In genomic region chr4:173524218-173525117, GRCh38 we compare ENCODE assay signal across 13 cellular contexts. TPM values are rescaled to one million over a fixed set of nuclear protein-coding genes. Genes with fewer than 3 reads are reported as not detected.
DNase-seq lines count a peak whose midpoint lies in the region; ATAC-seq and TF ChIP-seq lines count a peak whose summit lies in the region.
"Had no signal": no experiment of that assay in that cellular context is flagged by ENCODE, and none has a peak within 500 bp of the region (broad histone marks: within the 10 kb centered on the region; RNA-seq: fewer than 3 reads in every experiment).

No MANE protein-coding gene starts in this region.

- no peak for TF ChIP-seq EP300 in suprapubic skin (IDR thresholded peaks at IDR 0.05)

- H3K27me3 Mint-ChIP-seq in activated naive CD4-positive, alpha-beta T cell treated with anti-CD3 and anti-CD28 coated beads, Interleukin-2, amount 10 ng/mL, durations not matched to agents 7 days and 5 days, result peaks cover 100% of the 10 kb centered on the region
- peaks cover 99% of the 10 kb centered on the region for H3K27me3 Mint-ChIP-seq in WTC11 (ENCODE audit: low read depth)

- CTCF ChIA-PET in activated naive CD4-positive, alpha-beta T cell treated with anti-CD3 and anti-CD28 coated beads, Interleukin-2, amount 10 ng/mL, durations not matched to agents 7 days and 5 days (lab: Charles Lee), result no interaction called here
- CTCF ChIA-PET in WTC11 (lab: Charles Lee), result interaction anchor here (1.4 to 2.5 kb wide), 3 partner anchors 13 to 18 kb away, joined by 3 to 9 read pairs (median 8); no protein-coding TSS in a partner anchor

- TF ChIP-seq POLR2A in suprapubic skin (IDR thresholded peaks at IDR 0.05), result no peak

- POLR2A ChIA-PET in WTC11 (lab: Charles Lee), result no interaction called here

- no peak overlapping the region for H3K27ac ChIP-seq in suprapubic skin
- H3K27ac ChIP-seq: upper lobe of left lung had no signal

- peaks cover 30% of the 10 kb centered on the region for H3K36me3 Mint-ChIP-seq in activated naive CD4-positive, alpha-beta T cell treated with anti-CD3 and anti-CD28 coated beads, Interleukin-2, amount 10 ng/mL, durations not matched to agents 7 days and 5 days
- H3K36me3 Mint-ChIP-seq in activated naive CD4-positive, alpha-beta T cell treated with anti-CD3 and anti-CD28 coated beads, Interleukin-2, amount 50 U/mL, for 72 hours, result peaks cover 46 to 68% of the 10 kb centered on the region in 2 donors
- peaks cover 7% of the 10 kb centered on the region; the same call in 1 of the 2 replicates for H3K36me3 Mint-ChIP-seq in WTC11

- peak overlapping the region; percentile 80 for H3K27ac Mint-ChIP-seq in activated naive CD4-positive, alpha-beta T cell treated with anti-CD3 and anti-CD28 coated beads, Interleukin-2, amount 10 ng/mL, durations not matched to agents 7 days and 5 days
- H3K27ac Mint-ChIP-seq in activated naive CD4-positive, alpha-beta T cell treated with anti-CD3 and anti-CD28 coated beads, Interleukin-2, amount 50 U/mL, for 72 hours, result peak overlapping the region in 1 of 2 donors; percentile 90
- no peak overlapping the region for H3K27ac Mint-ChIP-seq in WTC11

- H3K4me1 ChIP-seq in suprapubic skin, result peaks cover 36% of the 10 kb centered on the region

- H3K9me3 ChIP-seq in suprapubic skin, result no peaks in the 10 kb centered on the region

- H3K4me3 Mint-ChIP-seq in activated naive CD4-positive, alpha-beta T cell treated with anti-CD3 and anti-CD28 coated beads, Interleukin-2, amount 10 ng/mL, durations not matched to agents 7 days and 5 days, result peak overlapping the region; percentile 52
- H3K4me3 Mint-ChIP-seq in WTC11, result peak overlapping the region; percentile 50

- TF ChIP-seq CTCF in WTC11 (IDR thresholded peaks at IDR 0.05), result no peak
- no peak for TF ChIP-seq CTCF in suprapubic skin (IDR thresholded peaks at IDR 0.05)

- H3K4me1 Mint-ChIP-seq in activated naive CD4-positive, alpha-beta T cell treated with anti-CD3 and anti-CD28 coated beads, Interleukin-2, amount 10 ng/mL, durations not matched to agents 7 days and 5 days, result peaks cover 9% of the 10 kb centered on the region
- peaks cover 71% of the 10 kb centered on the region for H3K4me1 Mint-ChIP-seq in WTC11

- 55% methylated on average over 25 of the region's 25 CpGs for WGBS in suprapubic skin

- H3K4me3 ChIP-seq in suprapubic skin, result peak overlapping the region; percentile 55
- H3K4me3 ChIP-seq: upper lobe of left lung had no signal

- H3K27me3 ChIP-seq in suprapubic skin, result peaks cover 99% of the 10 kb centered on the region

- peaks cover 16% of the 10 kb centered on the region for H3K9me3 Mint-ChIP-seq in activated naive CD4-positive, alpha-beta T cell treated with anti-CD3 and anti-CD28 coated beads, Interleukin-2, amount 10 ng/mL, durations not matched to agents 7 days and 5 days
- H3K9me3 Mint-ChIP-seq in activated naive CD4-positive, alpha-beta T cell treated with anti-CD3 and anti-CD28 coated beads, Interleukin-2, amount 50 U/mL, for 72 hours, result peaks cover 3 to 21% of the 10 kb centered on the region in 2 donors
- no peaks in the 10 kb centered on the region for H3K9me3 Mint-ChIP-seq in WTC11

- ATAC-seq in activated naive CD4-positive, alpha-beta T cell treated with anti-CD3 and anti-CD28 coated beads, Interleukin-2, amount 50 U/mL, for 72 hours, result no peak
- ATAC-seq in WTC11, result no peak
- ATAC-seq in GM21515 (IDR thresholded peaks at IDR 0.05; ENCODE audit: unreplicated experiment), result no peak

- H3K36me3 ChIP-seq in suprapubic skin, result no peaks in the 10 kb centered on the region
- H3K36me3 ChIP-seq: upper lobe of left lung had no signal

- DNase-seq in activated naive CD4-positive, alpha-beta T cell treated with anti-CD3 and anti-CD28 coated beads, Interleukin-2, amount 10 ng/mL, durations not matched to agents 7 days and 5 days, result peak; percentile 17
- DNase-seq in activated naive CD4-positive, alpha-beta T cell treated with anti-CD3 and anti-CD28 coated beads, Interleukin-2, amount 50 U/mL, for 72 hours (ENCODE audit: low spot score in 2 of 2), result no peak
- DNase-seq in WTC11 (ENCODE audit: low spot score), result no peak
- DNase-seq in hepatic stellate cell (ENCODE audit: low spot score), result peak; percentile 51
- no peak for DNase-seq in suprapubic skin (ENCODE audit: low spot score in 2 of 2)
- DNase-seq in islet precursor cell, result no peak
- DNase-seq in central memory CD4-positive, alpha-beta T cell, result no peak
- DNase-seq: DND-41; effector memory CD4-positive, alpha-beta T cell; Karpas-422; NCI-H2081 treated with DMSO at 0.1 percent for 48 hours had no signal

TF ChIP-seq in WTC11, 78 proteins besides CTCF, POLR2A, EP300 and RAD21 (continues in another document):
- TF ChIP-seq, protein P1, sequence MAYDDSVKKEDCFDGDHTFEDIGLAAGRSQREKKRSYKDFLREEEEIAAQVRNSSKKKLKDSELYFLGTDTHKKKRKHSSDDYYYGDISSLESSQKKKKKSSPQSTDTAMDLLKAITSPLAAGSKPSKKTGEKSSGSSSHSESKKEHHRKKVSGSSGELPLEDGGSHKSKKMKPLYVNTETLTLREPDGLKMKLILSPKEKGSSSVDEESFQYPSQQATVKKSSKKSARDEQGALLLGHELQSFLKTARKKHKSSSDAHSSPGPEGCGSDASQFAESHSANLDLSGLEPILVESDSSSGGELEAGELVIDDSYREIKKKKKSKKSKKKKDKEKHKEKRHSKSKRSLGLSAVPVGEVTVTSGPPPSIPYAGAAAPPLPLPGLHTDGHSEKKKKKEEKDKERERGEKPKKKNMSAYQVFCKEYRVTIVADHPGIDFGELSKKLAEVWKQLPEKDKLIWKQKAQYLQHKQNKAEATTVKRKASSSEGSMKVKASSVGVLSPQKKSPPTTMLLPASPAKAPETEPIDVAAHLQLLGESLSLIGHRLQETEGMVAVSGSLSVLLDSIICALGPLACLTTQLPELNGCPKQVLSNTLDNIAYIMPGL (CRISPR knock-in tag; IDR thresholded peaks at IDR 0.05), result no peak
- no peak for TF ChIP-seq PREB (CRISPR knock-in tag; IDR thresholded peaks at IDR 0.05; ENCODE audit: borderline replicate concordance)
- no peak for TF ChIP-seq RORB (CRISPR knock-in tag; IDR thresholded peaks at IDR 0.05)
- no peak for TF ChIP-seq TEAD4 (CRISPR knock-in tag; IDR thresholded peaks at IDR 0.05)
- TF ChIP-seq ZNF532 (CRISPR knock-in tag; IDR thresholded peaks at IDR 0.05; ENCODE audit: borderline replicate concordance), result no peak
- no peak for TF ChIP-seq ZNF423 (CRISPR knock-in tag; IDR thresholded peaks at IDR 0.05)
- TF ChIP-seq ZNF232 (CRISPR knock-in tag; IDR thresholded peaks at IDR 0.05), result no peak
- no peak for TF ChIP-seq USF1 (CRISPR knock-in tag; IDR thresholded peaks at IDR 0.05)
- no peak for TF ChIP-seq SMAD3 (CRISPR knock-in tag; IDR thresholded peaks at IDR 0.05; ENCODE audit: borderline replicate concordance)

RNA-seq across cellular contexts. Expression of gene HAND2, which starts 5.6 kb away (rescaled TPM):
- not detected for total RNA-seq in activated naive CD4-positive, alpha-beta T cell treated with anti-CD3 and anti-CD28 coated beads, Interleukin-2, amount 50 U/mL, for 72 hours
- total RNA-seq in WTC11 (2021) (0.09 to 0.13 TPM in 2 of 3 replicates, not detected in the other), suprapubic skin (1 to 10 TPM in 3 of 4 donors, under 1 TPM in 1; 0.96 to 5.0 (median 3.3) TPM)

Comparison
In these comparisons a context has a peak if more than half of its experiments do, and no peak if none do; other contexts are left out.
1. DNase-seq: peak in activated naive CD4-positive, alpha-beta T cell treated with anti-CD3 and anti-CD28 coated beads, Interleukin-2, amount 10 ng/mL, durations not matched to agents 7 days and 5 days (single experiment) and hepatic stellate cell (single experiment); none in activated naive CD4-positive, alpha-beta T cell treated with anti-CD3 and anti-CD28 coated beads, Interleukin-2, amount 50 U/mL, for 72 hours (0 of 2), WTC11 (single experiment), suprapubic skin (0 of 2), islet precursor cell (single experiment) and central memory CD4-positive, alpha-beta T cell (single experiment).